Comparison of ENCODE assay signal across 30 cellular contexts in genomic region chr9:75447281-75447680, GRCh38.
"Had no signal": no experiment of that assay in that cellular context is flagged by ENCODE, and none has a peak within 500 bp of the region (broad histone marks: within the 10 kb centered on the region; RNA-seq: fewer than 3 reads in every experiment).

No MANE protein-coding gene starts in this region.

- H3K4me1 Mint-ChIP-seq: activated CD4-positive, alpha-beta T cell treated with anti-CD3 and anti-CD28 coated beads, Interleukin-2, amount 10 ng/mL, durations not matched to agents 24 days and 14 days; activated naive CD8-positive, alpha-beta T cell treated with anti-CD3 and anti-CD28 coated beads for 36 hours; activated T-helper 17 cell treated with anti-CD3 and anti-CD28 coated beads, Interleukin-2, amount 50 U/mL, for 72 hours had no signal

- H3K27me3 ChIP-seq: ascending aorta, Peyer's patch, SJSA1 had no signal

- H3K9me3 Mint-ChIP-seq: activated CD4-positive, alpha-beta T cell treated with anti-CD3 and anti-CD28 coated beads, Interleukin-2, amount 10 ng/mL, durations not matched to agents 24 days and 14 days; activated CD8-positive, alpha-beta T cell treated with anti-CD3 and anti-CD28 coated beads for 36 hours; activated T-cell treated with anti-CD3 and anti-CD28 coated beads, Interleukin-2, amount 50 U/mL, for 72 hours; T-helper 1 cell treated with Interleukin-12 subunit alpha and Interleukin-12 subunit beta and Interleukin-4 antibody, amounts not matched to agents 30 μg/mL and 1 μg/mL, for 36 hours had no signal

- H3K27ac Mint-ChIP-seq: activated CD4-positive, alpha-beta T cell treated with anti-CD3 and anti-CD28 coated beads, Interleukin-2, amount 10 ng/mL, durations not matched to agents 24 days and 14 days; activated CD8-positive, alpha-beta T cell treated with anti-CD3 and anti-CD28 coated beads for 36 hours; activated naive CD8-positive, alpha-beta T cell treated with anti-CD3 and anti-CD28 coated beads for 36 hours; activated T-cell treated with anti-CD3 and anti-CD28 coated beads, Interleukin-2, amount 50 U/mL, for 72 hours; activated T-helper 17 cell treated with anti-CD3 and anti-CD28 coated beads, Interleukin-2, amount 50 U/mL, for 72 hours; T-helper 1 cell treated with Interleukin-12 subunit alpha and Interleukin-12 subunit beta and Interleukin-4 antibody, amounts not matched to agents 30 μg/mL and 1 μg/mL, for 36 hours; T-helper 2 cell treated with Interferon-gamma antibody and Interleukin-4, amounts not matched to agents 5 μg/mL and 100 μg/mL, for 36 hours had no signal

- H3K27ac ChIP-seq: ascending aorta, Peyer's patch, SJSA1 had no signal

- H3K4me3 Mint-ChIP-seq: activated CD4-positive, alpha-beta T cell treated with anti-CD3 and anti-CD28 coated beads, Interleukin-2, amount 10 ng/mL, durations not matched to agents 24 days and 14 days; activated CD8-positive, alpha-beta T cell treated with anti-CD3 and anti-CD28 coated beads for 36 hours; activated naive CD8-positive, alpha-beta T cell treated with anti-CD3 and anti-CD28 coated beads for 36 hours; activated T-cell treated with anti-CD3 and anti-CD28 coated beads, Interleukin-2, amount 50 U/mL, for 72 hours; activated T-helper 17 cell treated with anti-CD3 and anti-CD28 coated beads, Interleukin-2, amount 50 U/mL, for 72 hours; T-helper 1 cell treated with Interleukin-12 subunit alpha and Interleukin-12 subunit beta and Interleukin-4 antibody, amounts not matched to agents 30 μg/mL and 1 μg/mL, for 36 hours; T-helper 2 cell treated with Interferon-gamma antibody and Interleukin-4, amounts not matched to agents 5 μg/mL and 100 μg/mL, for 36 hours had no signal

- H3K36me3 ChIP-seq: ascending aorta, Peyer's patch, SJSA1 had no signal

- DNase-seq: activated CD4-positive, alpha-beta T cell treated with anti-CD3 and anti-CD28 coated beads, Interleukin-2, amount 10 ng/mL, durations not matched to agents 24 days and 14 days; activated CD4-positive, alpha-beta T cell treated with anti-CD3 and anti-CD28 coated beads, Interleukin-2, amount 50 U/mL, for 4 hours; activated CD8-positive, alpha-beta T cell treated with anti-CD3 and anti-CD28 coated beads for 36 hours; activated effector memory CD4-positive, alpha-beta T cell treated with anti-CD3 and anti-CD28 coated beads, Interleukin-2, amount 50 U/mL, for 16 hours; activated naive CD4-positive, alpha-beta T cell; activated naive CD4-positive, alpha-beta T cell treated with anti-CD3 and anti-CD28 coated beads, Interleukin-2, amount 50 U/mL, for 16 hours; activated naive CD8-positive, alpha-beta T cell treated with anti-CD3 and anti-CD28 coated beads for 36 hours; activated T-cell treated with anti-CD3 and anti-CD28 coated beads, Interleukin-2, amount 50 U/mL, for 1 hour; activated T-cell treated with anti-CD3 and anti-CD28 coated beads, Interleukin-2, amount 50 U/mL, for 72 hours; amygdala; NCI-H1105 treated with DMSO at 0.1 percent for 48 hours; NCI-H1436; NCI-H1694; NCI-H1930; NCI-H2081 treated with DMSO at 0.1 percent for 48 hours; NCI-H510A; NCI-H526; NCI-H748 treated with DMSO at 0.1 percent for 48 hours; NK-92 treated with Interleukin-12 subunit alpha and Interleukin-12 subunit beta, amount 100 ng/mL, for 24 hours; PC-3; Peyer's patch; RPMI8226; SHP77 treated with DMSO at 0.1 percent for 48 hours; SK-N-SH had no signal

- H3K9me3 ChIP-seq: ascending aorta, Peyer's patch, SJSA1, SK-N-SH had no signal

- H3K36me3 Mint-ChIP-seq: activated naive CD8-positive, alpha-beta T cell treated with anti-CD3 and anti-CD28 coated beads for 36 hours had no signal

- H3K27me3 Mint-ChIP-seq: activated CD8-positive, alpha-beta T cell treated with anti-CD3 and anti-CD28 coated beads for 36 hours; activated T-helper 17 cell treated with anti-CD3 and anti-CD28 coated beads, Interleukin-2, amount 50 U/mL, for 72 hours had no signal

- ATAC-seq: activated CD8-positive, alpha-beta T cell treated with anti-CD3 and anti-CD28 coated beads for 36 hours; activated T-cell treated with anti-CD3 and anti-CD28 coated beads, Interleukin-2, amount 50 U/mL, for 72 hours; activated T-helper 17 cell treated with anti-CD3 and anti-CD28 coated beads, Interleukin-2, amount 50 U/mL, for 72 hours; K562; PC-3 had no signal

- H3K4me3 ChIP-seq: ascending aorta, K562, Peyer's patch, SJSA1 had no signal
